In genomic region chr11:86932942-86933875, GRCh38 we compare ENCODE assay signal across 23 cellular contexts. TPM values are rescaled to one million over a fixed set of nuclear protein-coding genes. Genes with fewer than 3 reads are reported as not detected.
DNase-seq lines count a peak whose midpoint lies in the region; ATAC-seq and TF ChIP-seq lines count a peak whose summit lies in the region.
"Had no signal": no experiment of that assay in that cellular context is flagged by ENCODE, and none has a peak within 500 bp of the region (broad histone marks: within the 10 kb centered on the region; RNA-seq: fewer than 3 reads in every experiment).

No MANE protein-coding gene starts in this region.

- TF ChIP-seq CTCF in heart left ventricle (IDR thresholded peaks at IDR 0.05): no peak
- TF ChIP-seq CTCF in right atrium auricular region (IDR thresholded peaks at IDR 0.05): no peak
- TF ChIP-seq CTCF in coronary artery (IDR thresholded peaks at IDR 0.05): no peak
- no peak for TF ChIP-seq CTCF in neural crest cell (conservative IDR thresholded peaks at IDR 0.05)
- no peak for TF ChIP-seq CTCF in vagina (IDR thresholded peaks at IDR 0.05)

- peak in 1 of 4 donors; percentile 27 for ATAC-seq in heart left ventricle
- ATAC-seq: activated CD4-positive, alpha-beta T cell treated with anti-CD3 and anti-CD28 coated beads for 36 hours; activated naive CD8-positive, alpha-beta T cell treated with anti-CD3 and anti-CD28 coated beads, Interleukin-2, amount 50 U/mL, for 24 hours; natural killer cell treated with Interleukin-12 subunit alpha and Interleukin-12 subunit beta and Interleukin-15 and Interleukin-18, amount 100 ng/mL, for 72 hours; upper lobe of right lung had no signal

- H3K27ac ChIP-seq in heart left ventricle (peak overlapping the region in 7 of 12 donors; percentile 10 to 60 (median 44)), right atrium auricular region (peak overlapping the region in 1 of 2 donors; percentile 6), coronary artery (peak overlapping the region; percentile 19 to 63), vagina (peak overlapping the region; percentile 64)
- H3K27ac ChIP-seq: upper lobe of right lung had no signal

- no peaks in the 10 kb centered on the region for H3K9me3 Mint-ChIP-seq in neural crest cell
- no peaks in the 10 kb centered on the region for H3K9me3 Mint-ChIP-seq in activated T-helper 1 cell treated with anti-CD3 and anti-CD28 coated beads, Interleukin-12 subunit alpha, Interleukin-12 subunit beta, Interleukin-2, Interleukin-4 antibody, amounts not matched to agents 30 ng/mL and 10 ng/mL and 1 ng/mL, durations not matched to agents 14 hours and 24 hours and 36 hours
- H3K9me3 Mint-ChIP-seq: activated naive CD8-positive, alpha-beta T cell treated with anti-CD3 and anti-CD28 coated beads, Interleukin-2, amount 50 U/mL, for 24 hours; activated T-helper 2 cell treated with anti-CD3 and anti-CD28 coated beads, Interferon-gamma antibody, Interleukin-2, Interleukin-4, amounts not matched to agents 10 μg/mL and 5 μg/mL and 100 μg/mL, durations not matched to agents 14 hours and 24 hours and 36 hours; H9; natural killer cell treated with Interleukin-12 subunit alpha and Interleukin-12 subunit beta and Interleukin-15 and Interleukin-18, amount 100 ng/mL, for 72 hours; stimulated activated naive CD8-positive, alpha-beta T cell treated with anti-CD3 and anti-CD28 coated beads, Interleukin-15, Interleukin-2, amounts not matched to agents 100 ng/mL and 50 ng/mL, for 24 hours had no signal

- H3K27ac Mint-ChIP-seq in neural crest cell (ENCODE audit: unreplicated experiment): peak overlapping the region; percentile 67
- no peak overlapping the region for H3K27ac Mint-ChIP-seq in activated T-helper 1 cell treated with anti-CD3 and anti-CD28 coated beads, Interleukin-12 subunit alpha, Interleukin-12 subunit beta, Interleukin-2, Interleukin-4 antibody, amounts not matched to agents 30 ng/mL and 10 ng/mL and 1 ng/mL, durations not matched to agents 14 hours and 24 hours and 36 hours
- H3K27ac Mint-ChIP-seq: activated CD4-positive, alpha-beta T cell treated with anti-CD3 and anti-CD28 coated beads for 36 hours; activated naive CD8-positive, alpha-beta T cell treated with anti-CD3 and anti-CD28 coated beads, Interleukin-2, amount 50 U/mL, for 24 hours; activated T-helper 2 cell treated with anti-CD3 and anti-CD28 coated beads, Interferon-gamma antibody, Interleukin-2, Interleukin-4, amounts not matched to agents 10 μg/mL and 5 μg/mL and 100 μg/mL, durations not matched to agents 14 hours and 24 hours and 36 hours; stimulated activated naive CD8-positive, alpha-beta T cell treated with anti-CD3 and anti-CD28 coated beads, Interleukin-15, Interleukin-2, amounts not matched to agents 100 ng/mL and 50 ng/mL, for 24 hours had no signal

- peaks cover 0 to 16% (median 0%) of the 10 kb centered on the region in 9 donors for H3K36me3 ChIP-seq in heart left ventricle
- H3K36me3 ChIP-seq in right atrium auricular region: no peaks in the 10 kb centered on the region
- no peaks in the 10 kb centered on the region for H3K36me3 ChIP-seq in vagina
- H3K36me3 ChIP-seq: upper lobe of right lung had no signal

- H3K27me3 ChIP-seq in heart left ventricle (no peaks in the 10 kb centered on the region), right atrium auricular region (no peaks in the 10 kb centered on the region), vagina (no peaks in the 10 kb centered on the region)
- H3K27me3 ChIP-seq: upper lobe of right lung had no signal

- TF ChIP-seq POLR2A in heart left ventricle (IDR thresholded peaks at IDR 0.05) (no peak), vagina (IDR thresholded peaks at IDR 0.05) (no peak)

- WGBS in heart left ventricle, 4 donors: 67 to 85% (median 79%) methylated on average over 11 of the region's 11 CpGs

- H3K9me3 ChIP-seq in heart left ventricle: no peaks in the 10 kb centered on the region
- H3K9me3 ChIP-seq in right atrium auricular region: no peaks in the 10 kb centered on the region
- no peaks in the 10 kb centered on the region for H3K9me3 ChIP-seq in vagina
- H3K9me3 ChIP-seq: upper lobe of right lung had no signal

- H3K36me3 Mint-ChIP-seq in neural crest cell (ENCODE audit: low read depth): no peaks in the 10 kb centered on the region
- H3K36me3 Mint-ChIP-seq in activated T-helper 1 cell treated with anti-CD3 and anti-CD28 coated beads, Interleukin-12 subunit alpha, Interleukin-12 subunit beta, Interleukin-2, Interleukin-4 antibody, amounts not matched to agents 30 ng/mL and 10 ng/mL and 1 ng/mL, durations not matched to agents 14 hours and 24 hours and 36 hours (ENCODE audit: low read depth): no peaks in the 10 kb centered on the region
- H3K36me3 Mint-ChIP-seq: natural killer cell treated with Interleukin-12 subunit alpha and Interleukin-12 subunit beta and Interleukin-15 and Interleukin-18, amount 100 ng/mL, for 72 hours had no signal

- H3K4me1 ChIP-seq in heart left ventricle (peaks cover 0 to 62% (median 31%) of the 10 kb centered on the region in 12 donors), right atrium auricular region (peaks cover 0 to 39% of the 10 kb centered on the region in 2 donors), vagina (peaks cover 47% of the 10 kb centered on the region)

- DNase-seq in heart left ventricle (no peak), right atrium auricular region (ENCODE audit: low spot score) (no peak), coronary artery (ENCODE audit: low spot score) (no peak), neural crest cell (ENCODE audit: low read depth, low spot score) (no peak), vagina (ENCODE audit: extremely low spot score in 2 of 2) (no peak), NCI-H1436 treated with DMSO at 0.1 percent for 48 hours (lab: John Stamatoyannopoulos, UW) (no peak), islet precursor cell (no peak)
- no peak for DNase-seq in activated T-helper 1 cell treated with anti-CD3 and anti-CD28 coated beads, Interleukin-12 subunit alpha, Interleukin-12 subunit beta, Interleukin-2, Interleukin-4 antibody, amounts not matched to agents 30 ng/mL and 10 ng/mL and 1 ng/mL, durations not matched to agents 14 hours and 24 hours and 36 hours (ENCODE audit: low spot score)
- DNase-seq: activated CD4-positive, alpha-beta T cell treated with anti-CD3 and anti-CD28 coated beads for 36 hours; activated naive CD8-positive, alpha-beta T cell treated with anti-CD3 and anti-CD28 coated beads, Interleukin-2, amount 50 U/mL, for 24 hours; COR-L47; dermis blood vessel endothelial cell; H9; hypothalamus; kidney; mesendoderm; NCI-H524; Right ventricle myocardium superior; stimulated activated CD4-positive, alpha-beta T cell treated with anti-CD3 and anti-CD28 coated beads, Interleukin-4, amount 100 ng/mL, for 24 hours; upper lobe of right lung had no signal

- H3K4me1 Mint-ChIP-seq in neural crest cell: peaks cover 36% of the 10 kb centered on the region
- H3K4me1 Mint-ChIP-seq in activated T-helper 1 cell treated with anti-CD3 and anti-CD28 coated beads, Interleukin-12 subunit alpha, Interleukin-12 subunit beta, Interleukin-2, Interleukin-4 antibody, amounts not matched to agents 30 ng/mL and 10 ng/mL and 1 ng/mL, durations not matched to agents 14 hours and 24 hours and 36 hours (ENCODE audit: low read depth): no peaks in the 10 kb centered on the region
- H3K4me1 Mint-ChIP-seq: activated CD4-positive, alpha-beta T cell treated with anti-CD3 and anti-CD28 coated beads for 36 hours had no signal

- intact Hi-C loops in heart left ventricle (cut with DNase I) (loop anchor here in 3 of 10 donors (10.0 kb wide), 2 partner anchors 162 to 492 kb away; no protein-coding TSS in a partner anchor), vagina (cut with DNase I) (no loop called here)
- intact Hi-C loops in activated T-helper 1 cell treated with anti-CD3 and anti-CD28 coated beads, Interleukin-12 subunit alpha, Interleukin-12 subunit beta, Interleukin-2, Interleukin-4 antibody, amounts not matched to agents 30 ng/mL and 10 ng/mL and 1 ng/mL, durations not matched to agents 14 hours and 24 hours and 36 hours (cut with micrococcal nuclease): no loop called here

- H3K4me3 ChIP-seq in heart left ventricle (no peak overlapping the region), right atrium auricular region (no peak overlapping the region), coronary artery (no peak overlapping the region), vagina (no peak overlapping the region)
- H3K4me3 ChIP-seq: upper lobe of right lung had no signal

- H3K4me3 Mint-ChIP-seq in neural crest cell: no peak overlapping the region
- no peak overlapping the region for H3K4me3 Mint-ChIP-seq in activated T-helper 1 cell treated with anti-CD3 and anti-CD28 coated beads, Interleukin-12 subunit alpha, Interleukin-12 subunit beta, Interleukin-2, Interleukin-4 antibody, amounts not matched to agents 30 ng/mL and 10 ng/mL and 1 ng/mL, durations not matched to agents 14 hours and 24 hours and 36 hours
- H3K4me3 Mint-ChIP-seq: activated CD4-positive, alpha-beta T cell treated with anti-CD3 and anti-CD28 coated beads for 36 hours; activated naive CD8-positive, alpha-beta T cell treated with anti-CD3 and anti-CD28 coated beads, Interleukin-2, amount 50 U/mL, for 24 hours; H9; natural killer cell treated with Interleukin-12 subunit alpha and Interleukin-12 subunit beta and Interleukin-15 and Interleukin-18, amount 100 ng/mL, for 72 hours; stimulated activated naive CD8-positive, alpha-beta T cell treated with anti-CD3 and anti-CD28 coated beads, Interleukin-15, Interleukin-2, amounts not matched to agents 100 ng/mL and 50 ng/mL, for 24 hours had no signal

- H3K27me3 Mint-ChIP-seq in neural crest cell (ENCODE audit: low read depth): no peaks in the 10 kb centered on the region
- peaks cover 6% of the 10 kb centered on the region for H3K27me3 Mint-ChIP-seq in activated T-helper 1 cell treated with anti-CD3 and anti-CD28 coated beads, Interleukin-12 subunit alpha, Interleukin-12 subunit beta, Interleukin-2, Interleukin-4 antibody, amounts not matched to agents 30 ng/mL and 10 ng/mL and 1 ng/mL, durations not matched to agents 14 hours and 24 hours and 36 hours (ENCODE audit: insufficient read depth)
- H3K27me3 Mint-ChIP-seq: activated naive CD8-positive, alpha-beta T cell treated with anti-CD3 and anti-CD28 coated beads, Interleukin-2, amount 50 U/mL, for 24 hours had no signal

RNA-seq across cellular contexts. Expression of gene FZD4, which starts 22.0 kb away (rescaled TPM):
- total RNA-seq in heart left ventricle (10 to 100 TPM; 16.7 to 39.6 (median 22.1) TPM), right atrium auricular region (10 to 100 TPM; 22.6 to 32.5 TPM), neural crest cell (4.1 and 4.6 TPM in 2 replicates), vagina (47.1 TPM)
- 10 to 100 TPM; 11.6 to 16.5 TPM for polyA plus RNA-seq in heart left ventricle
- total RNA-seq in activated T-helper 1 cell treated with anti-CD3 and anti-CD28 coated beads, Interleukin-12 subunit alpha, Interleukin-12 subunit beta, Interleukin-2, Interleukin-4 antibody, amounts not matched to agents 30 ng/mL and 10 ng/mL and 1 ng/mL, durations not matched to agents 14 hours and 24 hours and 36 hours: 0.05 TPM in 1 of 2 replicates, not detected in the other
